25 cellular contexts compared by ENCODE assay signal in genomic region chr7:26760499-26760898, GRCh38.
"Had no signal": no experiment of that assay in that cellular context is flagged by ENCODE, and none has a peak within 500 bp of the region (broad histone marks: within the 10 kb centered on the region; RNA-seq: fewer than 3 reads in every experiment).

No MANE protein-coding gene starts in this region.

- H3K27me3 Mint-ChIP-seq: activated CD4-positive, alpha-beta T cell treated with anti-CD3 and anti-CD28 coated beads for 36 hours; activated naive CD8-positive, alpha-beta T cell treated with anti-CD3 and anti-CD28 coated beads for 36 hours; natural killer cell treated with Interleukin-12 subunit alpha and Interleukin-12 subunit beta and Interleukin-15 and Interleukin-18, amount 100 ng/mL, for 72 hours; progenitor cell of endocrine pancreas had no signal

- ATAC-seq: activated CD4-positive, alpha-beta T cell treated with anti-CD3 and anti-CD28 coated beads for 36 hours; activated T-cell treated with anti-CD3 and anti-CD28 coated beads, Interleukin-2, amount 50 U/mL, for 4 hours; natural killer cell treated with Interleukin-12 subunit alpha and Interleukin-12 subunit beta and Interleukin-15 and Interleukin-18, amount 100 ng/mL, for 72 hours; WTC11 had no signal

- H3K36me3 ChIP-seq: esophagus muscularis mucosa, left ventricle myocardium inferior, sigmoid colon, vagina had no signal

- H3K4me3 Mint-ChIP-seq: activated CD4-positive, alpha-beta T cell treated with anti-CD3 and anti-CD28 coated beads for 36 hours; activated naive CD8-positive, alpha-beta T cell treated with anti-CD3 and anti-CD28 coated beads for 36 hours; activated T-cell treated with anti-CD3 and anti-CD28 coated beads, Interleukin-2, amount 50 U/mL, for 4 hours; natural killer cell treated with Interleukin-12 subunit alpha and Interleukin-12 subunit beta and Interleukin-15 and Interleukin-18, amount 100 ng/mL, for 72 hours; WTC11 had no signal

- H3K4me3 ChIP-seq: coronary artery, esophagus muscularis mucosa, left ventricle myocardium inferior, sigmoid colon, testis, vagina had no signal

- H3K27ac ChIP-seq: coronary artery, esophagus muscularis mucosa, left ventricle myocardium inferior, sigmoid colon, testis, vagina had no signal

- DNase-seq: activated CD4-positive, alpha-beta T cell treated with anti-CD3 and anti-CD28 coated beads for 36 hours; activated CD4-positive, alpha-beta T cell treated with anti-CD3 and anti-CD28 coated beads, Interleukin-2, amount 50 U/mL, for 48 hours; activated CD8-positive, alpha-beta memory T cell treated with anti-CD3 and anti-CD28 coated beads, Interleukin-2, amount 50 U/mL, for 48 hours; activated naive CD4-positive, alpha-beta T cell treated with Interleukin-2 at 50 U/mL for 16 hours; activated naive CD8-positive, alpha-beta T cell treated with anti-CD3 and anti-CD28 coated beads for 36 hours; activated T-cell treated with anti-CD3 and anti-CD28 coated beads, Interleukin-2, amount 50 U/mL, for 4 hours; amniotic stem cell; cerebellar nuclear complex; glutamatergic neuron; hippocampal formation; kidney glomerular epithelial cell; left ventricle myocardium inferior; retina; sigmoid colon; stimulated activated CD4-positive, alpha-beta T cell treated with anti-CD3 and anti-CD28 coated beads, Interleukin-4, amount 100 ng/mL, for 1 hour; stimulated activated naive CD4-positive, alpha-beta T cell; testis; trophoblast cell had no signal

- H3K27me3 ChIP-seq: esophagus muscularis mucosa, sigmoid colon, testis, vagina had no signal

- H3K4me1 ChIP-seq: esophagus muscularis mucosa, left ventricle myocardium inferior, sigmoid colon, testis, vagina had no signal

- H3K4me1 Mint-ChIP-seq: activated CD4-positive, alpha-beta T cell treated with anti-CD3 and anti-CD28 coated beads for 36 hours; activated naive CD8-positive, alpha-beta T cell treated with anti-CD3 and anti-CD28 coated beads for 36 hours; WTC11 had no signal

- H3K9me3 Mint-ChIP-seq: activated naive CD8-positive, alpha-beta T cell treated with anti-CD3 and anti-CD28 coated beads for 36 hours; activated T-cell treated with anti-CD3 and anti-CD28 coated beads, Interleukin-2, amount 50 U/mL, for 4 hours; activated T-helper 2 cell treated with anti-CD3 and anti-CD28 coated beads, Interferon-gamma antibody, Interleukin-2, Interleukin-4, amounts not matched to agents 10 μg/mL and 5 μg/mL and 100 μg/mL, durations not matched to agents 14 hours and 24 hours and 36 hours; natural killer cell treated with Interleukin-12 subunit alpha and Interleukin-12 subunit beta and Interleukin-15 and Interleukin-18, amount 100 ng/mL, for 72 hours had no signal

- H3K36me3 Mint-ChIP-seq: activated naive CD8-positive, alpha-beta T cell treated with anti-CD3 and anti-CD28 coated beads for 36 hours; natural killer cell treated with Interleukin-12 subunit alpha and Interleukin-12 subunit beta and Interleukin-15 and Interleukin-18, amount 100 ng/mL, for 72 hours; WTC11 had no signal

- H3K27ac Mint-ChIP-seq: activated CD4-positive, alpha-beta T cell treated with anti-CD3 and anti-CD28 coated beads for 36 hours; activated naive CD8-positive, alpha-beta T cell treated with anti-CD3 and anti-CD28 coated beads for 36 hours; activated T-helper 2 cell treated with anti-CD3 and anti-CD28 coated beads, Interferon-gamma antibody, Interleukin-2, Interleukin-4, amounts not matched to agents 10 μg/mL and 5 μg/mL and 100 μg/mL, durations not matched to agents 14 hours and 24 hours and 36 hours; natural killer cell treated with Interleukin-12 subunit alpha and Interleukin-12 subunit beta and Interleukin-15 and Interleukin-18, amount 100 ng/mL, for 72 hours; progenitor cell of endocrine pancreas; WTC11 had no signal

- H3K9me3 ChIP-seq: esophagus muscularis mucosa, sigmoid colon, testis, vagina had no signal
